ENCODE assay signal across 10 cellular contexts in genomic region chr11:93895106-93895862, GRCh38. TPM values are rescaled to one million over a fixed set of nuclear protein-coding genes. Genes with fewer than 3 reads are reported as not detected.
DNase-seq lines count a peak whose midpoint lies in the region; ATAC-seq, FAIRE-seq and TF ChIP-seq lines count a peak whose summit lies in the region.
"Had no signal": no experiment of that assay in that cellular context is flagged by ENCODE, and none has a peak within 500 bp of the region (broad histone marks: within the 10 kb centered on the region; RNA-seq: fewer than 3 reads in every experiment).

No MANE protein-coding gene starts in this region.

- DNase-seq in SIG-M5 treated with dmso at 0.1 percent for 504 hours (lab: John Stamatoyannopoulos, UW; ENCODE audit: unreplicated experiment) (peak; percentile 16), SIG-M5 (lab: John Stamatoyannopoulos, UW) (no peak), NCI-H69 (lab: John Stamatoyannopoulos, UW) (peak; percentile 88), bronchial epithelial cell (ENCODE audit: low read depth) (peak; percentile 72), kidney glomerular epithelial cell (lab: John Stamatoyannopoulos, UW) (peak; percentile 69), transverse colon (no peak), epidermal melanocyte (ENCODE audit: insufficient read length, low spot score) (no peak)

- H3K4me3 ChIP-seq in bronchial epithelial cell (ENCODE audit: low read depth, low read length), result no peak overlapping the region
- no peak overlapping the region for H3K4me3 ChIP-seq in transverse colon

- in situ Hi-C loops in transverse colon (cut with MboI; ENCODE audit: low pct_ligation_motif_present in 1 of 4, low pct_unique_long_range_greater_than_20kb in 1 of 4, low sequenced_read_pairs in 3 of 4), result loop anchor here in 1 of 4 donors (25.0 kb wide), 1 partner anchor 617 kb away; the partner anchor contains the start of gene C11orf97

- H3K27me3 ChIP-seq in bronchial epithelial cell (ENCODE audit: control insufficient read depth, insufficient read depth, low read length) (no peaks in the 10 kb centered on the region), transverse colon (peaks cover 11% of the 10 kb centered on the region)

- WGBS in transverse colon (ENCODE audit: low coverage in 1 of 2), 2 donors, result 39 to 41% methylated on average over 4 to 5 of the region's 5 CpGs

- no peak for TF ChIP-seq EP300 in transverse colon (IDR thresholded peaks at IDR 0.05; ENCODE audit: low read depth)

- H3K36me3 ChIP-seq in bronchial epithelial cell (ENCODE audit: control insufficient read depth, insufficient read depth, low read length), result no peaks in the 10 kb centered on the region
- H3K36me3 ChIP-seq in transverse colon, result no peaks in the 10 kb centered on the region

- peak; percentile 77 for TF ChIP-seq CTCF in bronchial epithelial cell (IDR thresholded peaks at IDR 0.05; ENCODE audit: insufficient read depth, low read length, severe bottlenecking)
- peak; percentile 45 to 63 (median 51) for TF ChIP-seq CTCF in transverse colon (IDR thresholded peaks at IDR 0.05)

- H3K4me1 ChIP-seq in transverse colon, result no peaks in the 10 kb centered on the region

- no peak for FAIRE-seq in bronchial epithelial cell (lab: Jason Lieb, UNC)
- FAIRE-seq: G401.6 had no signal

- H3K27ac ChIP-seq in transverse colon, result no peak overlapping the region

- intact Hi-C loops in transverse colon (cut with DNase I; ENCODE audit: low total_unique reads), result loop anchor here (5.0 to 10.0 kb wide), 3 partner anchors 520 to 1458 kb away; no protein-coding TSS in a partner anchor

- TF ChIP-seq POLR2A in transverse colon (IDR thresholded peaks at IDR 0.05), result no peak

- peak; percentile 62 for ATAC-seq in HG02885 (IDR thresholded peaks at IDR 0.05; ENCODE audit: poor library complexity, unreplicated experiment)

- no peaks in the 10 kb centered on the region for H3K9me3 ChIP-seq in transverse colon

RNA-seq across cellular contexts. Expression of gene VSTM5, which starts 44.9 kb away (rescaled TPM):
- total RNA-seq in bronchial epithelial cell (0.51 and 0.79 TPM in 2 replicates), transverse colon (1 to 10 TPM in 2 of 4 donors, under 1 TPM in 1, not detected in 1; 0.96 to 3.4 (median 1.1) TPM)
- total RNA-seq: activated naive CD4-positive, alpha-beta T cell treated with anti-CD3 and anti-CD28 coated beads, Interleukin-2, amount 50 U/mL, for 72 hours had no signal

Comparison
In these comparisons a context has a peak if more than half of its experiments do, and no peak if none do; other contexts are left out.
1. DNase-seq: peak in SIG-M5 treated with dmso at 0.1 percent for 504 hours (single experiment), NCI-H69 (single experiment), bronchial epithelial cell (single experiment) and kidney glomerular epithelial cell (single experiment); none in SIG-M5 (single experiment), transverse colon (single experiment) and epidermal melanocyte (single experiment).